16 cellular contexts compared by ENCODE assay signal in the genomic region with DNA sequence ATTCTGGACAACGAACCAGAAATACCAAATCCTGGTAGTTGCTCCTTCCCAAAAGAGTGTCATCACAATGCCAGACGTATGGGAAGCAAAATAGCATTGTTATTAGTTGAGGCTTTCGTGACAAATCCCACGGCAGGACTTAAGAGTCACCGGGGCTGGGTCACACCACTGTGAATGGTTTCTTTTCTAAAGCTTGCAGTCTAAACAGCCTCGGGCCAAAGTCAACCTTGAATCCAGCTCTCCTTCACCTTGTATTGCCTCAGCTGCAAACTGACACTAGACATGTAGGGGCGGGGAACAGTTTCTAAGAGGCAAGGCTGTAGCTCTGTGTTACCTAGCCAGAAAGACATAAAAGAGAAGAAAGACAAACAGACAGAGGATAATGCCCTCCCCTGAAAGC.
"Had no signal": no experiment of that assay in that cellular context is flagged by ENCODE, and none has a peak within 500 bp of the region (broad histone marks: within the 10 kb centered on the region; RNA-seq: fewer than 3 reads in every experiment).

No MANE protein-coding gene starts in this region.

- H3K27me3 Mint-ChIP-seq: activated CD4-positive, alpha-beta memory T cell treated with anti-CD3 and anti-CD28 coated beads, Interleukin-2, amount 10 ng/mL, durations not matched to agents 7 days and 5 days; activated CD4-positive, alpha-beta T cell treated with anti-CD3 and anti-CD28 coated beads for 36 hours; activated naive CD4-positive, alpha-beta T cell treated with anti-CD3 and anti-CD28 coated beads, Interleukin-2, amount 10 ng/mL, durations not matched to agents 7 days and 5 days; activated T-cell treated with anti-CD3 and anti-CD28 coated beads, Interleukin-2, amount 50 U/mL, for 24 hours; memory B cell; natural killer cell treated with Interleukin-12 subunit alpha and Interleukin-12 subunit beta and Interleukin-15 and Interleukin-18, amount 100 ng/mL, for 72 hours had no signal

- H3K4me3 ChIP-seq: esophagus muscularis mucosa, hepatocyte, left lung, transverse colon had no signal

- H3K9me3 ChIP-seq: left lung had no signal

- H3K36me3 ChIP-seq: esophagus muscularis mucosa, left lung, transverse colon had no signal

- H3K4me1 ChIP-seq: esophagus muscularis mucosa, left lung, transverse colon had no signal

- ATAC-seq: activated CD4-positive, alpha-beta T cell treated with anti-CD3 and anti-CD28 coated beads for 36 hours; left lung; natural killer cell treated with Interleukin-12 subunit alpha and Interleukin-12 subunit beta and Interleukin-15 and Interleukin-18, amount 100 ng/mL, for 72 hours had no signal

- H3K4me1 Mint-ChIP-seq: activated CD4-positive, alpha-beta memory T cell treated with anti-CD3 and anti-CD28 coated beads, Interleukin-2, amount 10 ng/mL, durations not matched to agents 7 days and 5 days; activated CD4-positive, alpha-beta T cell treated with anti-CD3 and anti-CD28 coated beads for 36 hours; activated naive CD4-positive, alpha-beta T cell treated with anti-CD3 and anti-CD28 coated beads, Interleukin-2, amount 10 ng/mL, durations not matched to agents 7 days and 5 days; memory B cell had no signal

- H3K4me2 ChIP-seq: hepatocyte had no signal

- DNase-seq: activated CD4-positive, alpha-beta memory T cell treated with anti-CD3 and anti-CD28 coated beads, Interleukin-2, amount 10 ng/mL, durations not matched to agents 7 days and 5 days; activated CD4-positive, alpha-beta T cell treated with anti-CD3 and anti-CD28 coated beads for 36 hours; activated naive CD4-positive, alpha-beta T cell treated with anti-CD3 and anti-CD28 coated beads, Interleukin-2, amount 10 ng/mL, durations not matched to agents 7 days and 5 days; activated T-cell treated with anti-CD3 and anti-CD28 coated beads, Interleukin-2, amount 50 U/mL, for 24 hours; kidney; left lung; posterior cingulate gyrus; stimulated activated CD4-positive, alpha-beta T cell treated with anti-CD3 and anti-CD28 coated beads, Interleukin-4, amount 100 ng/mL, for 24 hours; stimulated activated naive CD4-positive, alpha-beta T cell; substantia nigra; T-helper 2 cell; transverse colon had no signal

- H2AFZ ChIP-seq: hepatocyte had no signal

- H3K79me2 ChIP-seq: hepatocyte had no signal

- H3K27me3 ChIP-seq: hepatocyte, left lung, transverse colon had no signal

- H3K27ac Mint-ChIP-seq: activated CD4-positive, alpha-beta memory T cell treated with anti-CD3 and anti-CD28 coated beads, Interleukin-2, amount 10 ng/mL, durations not matched to agents 7 days and 5 days; activated CD4-positive, alpha-beta T cell treated with anti-CD3 and anti-CD28 coated beads for 36 hours; activated naive CD4-positive, alpha-beta T cell treated with anti-CD3 and anti-CD28 coated beads, Interleukin-2, amount 10 ng/mL, durations not matched to agents 7 days and 5 days; activated T-cell treated with anti-CD3 and anti-CD28 coated beads, Interleukin-2, amount 50 U/mL, for 24 hours; memory B cell; natural killer cell treated with Interleukin-12 subunit alpha and Interleukin-12 subunit beta and Interleukin-15 and Interleukin-18, amount 100 ng/mL, for 72 hours had no signal

- H3K27ac ChIP-seq: esophagus muscularis mucosa, hepatocyte, left lung, transverse colon had no signal

- H3K4me3 Mint-ChIP-seq: activated CD4-positive, alpha-beta memory T cell treated with anti-CD3 and anti-CD28 coated beads, Interleukin-2, amount 10 ng/mL, durations not matched to agents 7 days and 5 days; activated CD4-positive, alpha-beta T cell treated with anti-CD3 and anti-CD28 coated beads for 36 hours; activated naive CD4-positive, alpha-beta T cell treated with anti-CD3 and anti-CD28 coated beads, Interleukin-2, amount 10 ng/mL, durations not matched to agents 7 days and 5 days; activated T-cell treated with anti-CD3 and anti-CD28 coated beads, Interleukin-2, amount 50 U/mL, for 24 hours; memory B cell; natural killer cell treated with Interleukin-12 subunit alpha and Interleukin-12 subunit beta and Interleukin-15 and Interleukin-18, amount 100 ng/mL, for 72 hours had no signal

- H3K36me3 Mint-ChIP-seq: activated naive CD4-positive, alpha-beta T cell treated with anti-CD3 and anti-CD28 coated beads, Interleukin-2, amount 10 ng/mL, durations not matched to agents 7 days and 5 days; memory B cell; natural killer cell treated with Interleukin-12 subunit alpha and Interleukin-12 subunit beta and Interleukin-15 and Interleukin-18, amount 100 ng/mL, for 72 hours had no signal
